In genomic region chr13:40505196-40505595, GRCh38 we compare ENCODE assay signal across 16 cellular contexts.
DNase-seq lines count a peak whose midpoint lies in the region; ATAC-seq, FAIRE-seq and TF ChIP-seq lines count a peak whose summit lies in the region.
"Had no signal": no experiment of that assay in that cellular context is flagged by ENCODE, and none has a peak within 500 bp of the region (broad histone marks: within the 10 kb centered on the region; RNA-seq: fewer than 3 reads in every experiment).

No MANE protein-coding gene starts in this region.

- no peaks in the 10 kb centered on the region for H3K9me3 Mint-ChIP-seq in natural killer cell

- no peak overlapping the region for H3K27ac Mint-ChIP-seq in natural killer cell

- no peak for ATAC-seq in natural killer cell
- ATAC-seq in HG03095 (IDR thresholded peaks at IDR 0.05; ENCODE audit: unreplicated experiment), result no peak

- H3K4me3 ChIP-seq in epithelial cell of proximal tubule (ENCODE audit: low read depth, low read length), result no peak overlapping the region
- H3K4me3 ChIP-seq: PC-9 had no signal

- H3K27me3 Mint-ChIP-seq in natural killer cell (ENCODE audit: low read depth in 2 of 2), result peaks cover 7 to 40% of the 10 kb centered on the region in 2 donors

- TF ChIP-seq CTCF in epithelial cell of proximal tubule (conservative IDR thresholded peaks at IDR 0.05; ENCODE audit: low read depth, low read length) (no peak), natural killer cell (IDR thresholded peaks at IDR 0.05) (no peak)

- intact Hi-C loops in natural killer cell (cut with micrococcal nuclease), result no loop called here

- peak; percentile 23 for DNase-seq in Daoy (ENCODE audit: low read depth)
- peak; percentile 59 for DNase-seq in RCC 7860 (ENCODE audit: low spot score)
- DNase-seq in epithelial cell of proximal tubule (ENCODE audit: low read depth), result peak; percentile 38
- DNase-seq in renal cortical epithelial cell (ENCODE audit: low read depth), result peak; percentile 61
- no peak for DNase-seq in epidermal melanocyte (ENCODE audit: insufficient read length, low spot score)
- DNase-seq in natural killer cell, result no peak
- DNase-seq: COR-L47, H7, MV-4-11, NCI-H1417, NCI-H1930, NCI-H2171 treated with DMSO at 0.1 percent for 48 hours, NCI-H748 treated with DMSO at 0.1 percent for 48 hours, PC-9 had no signal

- H3K4me1 Mint-ChIP-seq in natural killer cell, result no peaks in the 10 kb centered on the region

- no peaks in the 10 kb centered on the region for H3K36me3 Mint-ChIP-seq in natural killer cell

- FAIRE-seq in RCC 7860 (lab: Jason Lieb, UNC), result no peak
- FAIRE-seq: HTR-8/SVneo had no signal

- H3K4me3 Mint-ChIP-seq in natural killer cell, result no peak overlapping the region

Comparison
In these comparisons a context has a peak if more than half of its experiments do, and no peak if none do; other contexts are left out.
1. DNase-seq: peak in Daoy (single experiment), RCC 7860 (single experiment), epithelial cell of proximal tubule (single experiment) and renal cortical epithelial cell (single experiment); none in epidermal melanocyte (single experiment) and natural killer cell (single experiment).